Comparison of ENCODE assay signal across 11 cellular contexts in genomic region chr18:2984703-2985261, GRCh38. TPM values are rescaled to one million over a fixed set of nuclear protein-coding genes. Genes with fewer than 3 reads are reported as not detected.
DNase-seq lines count a peak whose midpoint lies in the region; ATAC-seq and TF ChIP-seq lines count a peak whose summit lies in the region.
"Had no signal": no experiment of that assay in that cellular context is flagged by ENCODE, and none has a peak within 500 bp of the region (broad histone marks: within the 10 kb centered on the region; RNA-seq: fewer than 3 reads in every experiment).

No MANE protein-coding gene starts in this region.

- no peaks in the 10 kb centered on the region for H3K9me3 ChIP-seq in body of pancreas
- no peaks in the 10 kb centered on the region for H3K9me3 ChIP-seq in naive thymus-derived CD4-positive, alpha-beta T cell (ENCODE audit: control insufficient read depth in 2 of 3, low read length in 3 of 3)

- no peak overlapping the region for H3K4me3 ChIP-seq in body of pancreas
- H3K4me3 ChIP-seq in naive thymus-derived CD4-positive, alpha-beta T cell (ENCODE audit: low read length), result no peak overlapping the region
- H3K4me3 ChIP-seq: smooth muscle cell had no signal

- 60 to 76% methylated on average over 2 of the region's 2 CpGs for WGBS in body of pancreas, 2 donors

- H3K27me3 Mint-ChIP-seq in CD14-positive monocyte (ENCODE audit: low read depth in 3 of 3), result peaks cover 0 to 1% (median 0%) of the 10 kb centered on the region in 3 donors
- H3K27me3 Mint-ChIP-seq in naive thymus-derived CD4-positive, alpha-beta T cell, result no peaks in the 10 kb centered on the region

- TF ChIP-seq CTCF in CD14-positive monocyte (IDR thresholded peaks at IDR 0.05) (no peak), body of pancreas (IDR thresholded peaks at IDR 0.05) (no peak)

- H3K4me1 ChIP-seq in body of pancreas, result peaks cover 65% of the 10 kb centered on the region
- peaks cover 28 to 41% of the 10 kb centered on the region in 2 donors for H3K4me1 ChIP-seq in naive thymus-derived CD4-positive, alpha-beta T cell (ENCODE audit: control insufficient read depth in 2 of 2, insufficient read depth in 2 of 2, low read length in 2 of 2)

- CTCF ChIA-PET in naive thymus-derived CD4-positive, alpha-beta T cell (lab: Charles Lee), result interaction anchor here (0.6 to 8.7 kb wide), 25 partner anchors 8 to 263 kb away, joined by 3 to 150 read pairs (median 6); partner anchors contain the start of gene MYL12A

- in situ Hi-C loops in G401 (cut with HindIII; ENCODE audit: low sequenced_read_pairs), result no loop called here

- DNase-seq in CD14-positive monocyte (ENCODE audit: low spot score) (no peak), HT-29 (ENCODE audit: low spot score) (peak; percentile 82), body of pancreas (peak; percentile 50 to 78 (median 58)), G401 (ENCODE audit: low spot score) (no peak)
- DNase-seq in naive thymus-derived CD4-positive, alpha-beta T cell, result no peak
- DNase-seq: head of caudate nucleus, NCI-H1105 had no signal

- intact Hi-C loops in CD14-positive monocyte (cut with micrococcal nuclease), result loop anchor here (5.0 to 10.0 kb wide), 2 partner anchors 52 to 140 kb away; partner anchors contain the start of gene EMILIN2 (in 1 of the 2)
- intact Hi-C loops in body of pancreas (cut with DNase I), result loop anchor here (10.0 kb wide), 1 partner anchor 50 kb away; no protein-coding TSS in a partner anchor
- intact Hi-C loops in naive thymus-derived CD4-positive, alpha-beta T cell (cut with micrococcal nuclease), result loop anchor here (1.0 to 5.0 kb wide), 6 partner anchors 14 to 468 kb away; partner anchors contain the start of genes MYL12A (in 1 of the 2) and TGIF1 (in 1 of the 2)

- peaks cover 62% of the 10 kb centered on the region for H3K4me1 Mint-ChIP-seq in CD14-positive monocyte
- H3K4me1 Mint-ChIP-seq in naive thymus-derived CD4-positive, alpha-beta T cell, result peaks cover 35 to 77% (median 72%) of the 10 kb centered on the region in 7 donors

- peak overlapping the region; percentile 18 to 82 (median 81) for H3K27ac ChIP-seq in body of pancreas
- H3K27ac ChIP-seq in naive thymus-derived CD4-positive, alpha-beta T cell (ENCODE audit: low read depth, low read length), result peak overlapping the region; percentile 9

- H3K36me3 Mint-ChIP-seq in CD14-positive monocyte, result peaks cover 16% of the 10 kb centered on the region in 2 donors
- peaks cover 0 to 28% (median 13%) of the 10 kb centered on the region in 5 donors for H3K36me3 Mint-ChIP-seq in naive thymus-derived CD4-positive, alpha-beta T cell

- H3K27me3 ChIP-seq in body of pancreas, result no peaks in the 10 kb centered on the region
- H3K27me3 ChIP-seq in naive thymus-derived CD4-positive, alpha-beta T cell (ENCODE audit: control insufficient read depth in 2 of 2, insufficient read depth in 2 of 2, low read length in 2 of 2), result no peaks in the 10 kb centered on the region

- no peaks in the 10 kb centered on the region for H3K36me3 ChIP-seq in body of pancreas (replicated peaks in 1 of 2; ENCODE audit: insufficient read depth in 1 of 2, low read depth in 2 of 2)
- no peaks in the 10 kb centered on the region for H3K36me3 ChIP-seq in naive thymus-derived CD4-positive, alpha-beta T cell (ENCODE audit: control insufficient read depth in 2 of 3, insufficient read depth in 3 of 3, low read length in 3 of 3)

- H3K4me3 Mint-ChIP-seq in CD14-positive monocyte, result no peak overlapping the region
- H3K4me3 Mint-ChIP-seq in naive thymus-derived CD4-positive, alpha-beta T cell, result peak overlapping the region in 5 of 10 donors; percentile 15 to 82 (median 31)

- no peak for TF ChIP-seq POLR2A in body of pancreas (IDR thresholded peaks at IDR 0.05)

- POLR2A ChIA-PET in naive thymus-derived CD4-positive, alpha-beta T cell (lab: Charles Lee), result interaction anchor here (0.8 to 8.9 kb wide), 22 partner anchors 10 to 466 kb away, joined by 3 to 151 read pairs (median 5); partner anchors contain the start of genes LPIN2, MYL12A and MYL12B

- peak; percentile 84 for ATAC-seq in body of pancreas
- no peak for ATAC-seq in naive thymus-derived CD4-positive, alpha-beta T cell
- ATAC-seq in GM19328 (IDR thresholded peaks at IDR 0.05; ENCODE audit: unreplicated experiment), result no peak
- no peak for ATAC-seq in HG03442 (IDR thresholded peaks at IDR 0.05; ENCODE audit: unreplicated experiment)
- ATAC-seq in HG03565 (IDR thresholded peaks at IDR 0.05; ENCODE audit: unreplicated experiment), result no peak

- peak overlapping the region in 4 of 7 donors; percentile 3 to 64 (median 32) for H3K27ac Mint-ChIP-seq in CD14-positive monocyte
- H3K27ac Mint-ChIP-seq in naive thymus-derived CD4-positive, alpha-beta T cell, result peak overlapping the region; percentile 28 to 98 (median 78)

- H3K9me3 Mint-ChIP-seq in CD14-positive monocyte, result no peaks in the 10 kb centered on the region
- H3K9me3 Mint-ChIP-seq in naive thymus-derived CD4-positive, alpha-beta T cell, result peaks cover 0 to 4% (median 0%) of the 10 kb centered on the region in 11 donors

RNA-seq across cellular contexts. Expression of gene LPIN2, which starts 28.2 kb away (rescaled TPM):
- polyA plus RNA-seq in CD14-positive monocyte, result 10 to 100 TPM in 1 of 2 donors, 1 to 10 TPM in 1; 9.3 to 10.3 TPM
- 35.5 and 41.8 TPM in 2 replicates for total RNA-seq in HT-29 (2014; rRNA removed; shearing (Covaris generic))
- total RNA-seq in body of pancreas, result 10 to 100 TPM; 10.9 to 35.3 TPM
- 100 to 1,000 TPM in 1 of 5 experiments, 10 to 100 TPM in 4; 58.8 to 133 (median 73.6) TPM for total RNA-seq in naive thymus-derived CD4-positive, alpha-beta T cell
- 10 to 100 TPM; 63.7 to 73.1 TPM for polyA plus RNA-seq in naive thymus-derived CD4-positive, alpha-beta T cell
- total RNA-seq in G401 (2014; rRNA removed; shearing (Covaris generic)), result 23.2 and 33.5 TPM in 2 replicates

Comparison
In these comparisons a context has a peak if more than half of its experiments do, and no peak if none do; other contexts are left out.
1. DNase-seq: peak in HT-29 (single experiment) and body of pancreas (4 of 4); none in CD14-positive monocyte (single experiment), naive thymus-derived CD4-positive, alpha-beta T cell (0 of 9) and G401 (single experiment).